19 cellular contexts compared by ENCODE assay signal in the genomic region with DNA sequence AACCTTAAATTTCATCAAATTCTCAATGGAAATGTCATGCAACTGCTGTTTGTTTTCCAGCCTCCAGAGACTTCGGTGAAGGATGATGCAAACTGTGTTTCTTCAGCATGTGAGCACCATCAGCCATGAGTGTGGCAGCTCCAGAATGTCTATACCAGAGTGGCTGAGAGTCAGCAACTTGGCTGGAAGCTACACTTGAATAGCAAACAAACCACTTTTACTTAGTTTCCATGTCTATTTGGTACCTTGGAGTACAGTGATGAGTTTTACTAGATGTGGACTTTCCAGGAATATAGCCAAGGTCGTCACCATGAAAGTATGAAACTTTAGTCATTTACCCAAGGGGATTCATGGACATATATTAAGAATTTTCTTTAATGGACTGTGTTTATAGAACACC. TPM values are rescaled to one million over a fixed set of nuclear protein-coding genes. Genes with fewer than 3 reads are reported as not detected.
DNase-seq lines count a peak whose midpoint lies in the region; ATAC-seq and TF ChIP-seq lines count a peak whose summit lies in the region.
"Had no signal": no experiment of that assay in that cellular context is flagged by ENCODE, and none has a peak within 500 bp of the region (broad histone marks: within the 10 kb centered on the region; RNA-seq: fewer than 3 reads in every experiment).

No MANE protein-coding gene starts in this region.

- H3K4me3 ChIP-seq in adipocyte (ENCODE audit: low read length) (no peak overlapping the region), right cardiac atrium (ENCODE audit: low read length) (no peak overlapping the region), MM.1S (ENCODE audit: low read length) (no peak overlapping the region), body of pancreas (no peak overlapping the region)

- H3K9me3 ChIP-seq in adipocyte (ENCODE audit: control insufficient read depth, low read length) (no peaks in the 10 kb centered on the region), right cardiac atrium (ENCODE audit: control insufficient read depth, low read length) (no peaks in the 10 kb centered on the region), MM.1S (replicated peaks; ENCODE audit: insufficient read depth, low read length) (no peaks in the 10 kb centered on the region), body of pancreas (no peaks in the 10 kb centered on the region)

- H3K36me3 Mint-ChIP-seq in type B pancreatic cell, result no peaks in the 10 kb centered on the region
- H3K36me3 Mint-ChIP-seq: CD14-positive monocyte had no signal

- DNase-seq in GM03348 (ENCODE audit: low spot score) (peak; percentile 39), adipocyte (ENCODE audit: low read depth) (peak; percentile 28), fibroblast of peridontal ligament (ENCODE audit: extremely low read depth) (peak; percentile 33), right cardiac atrium (no peak), MM.1S (no peak), body of pancreas (no peak), type B pancreatic cell (ENCODE audit: extremely low spot score, unreplicated experiment) (no peak)
- DNase-seq: DMS79 treated with DMSO at 0.1 percent for 48 hours; H9; NCI-H1105 treated with DMSO at 0.1 percent for 48 hours; NCI-H1694; NCI-H2081 treated with DMSO at 0.1 percent for 48 hours; NCI-H510A; NCI-H748 treated with DMSO at 0.1 percent for 48 hours; NK-92 treated with Interleukin-12 subunit alpha and Interleukin-12 subunit beta, amount 100 ng/mL, for 24 hours had no signal

- no peak for ATAC-seq in right cardiac atrium
- ATAC-seq in body of pancreas, result no peak
- ATAC-seq: Right ventricle myocardium inferior had no signal

- no peak overlapping the region for H3K4me2 ChIP-seq in MM.1S (ENCODE audit: low read depth, low read length)

- H3K27ac Mint-ChIP-seq in type B pancreatic cell, result no peak overlapping the region
- H3K27ac Mint-ChIP-seq: CD14-positive monocyte, H9 had no signal

- no peaks in the 10 kb centered on the region for H3K27me3 Mint-ChIP-seq in type B pancreatic cell

- intact Hi-C loops in right cardiac atrium (cut with DNase I) (no loop called here), body of pancreas (cut with DNase I) (no loop called here)

- no peak overlapping the region for H3K4me3 Mint-ChIP-seq in type B pancreatic cell
- H3K4me3 Mint-ChIP-seq: CD14-positive monocyte, H9 had no signal

- no peaks in the 10 kb centered on the region for H3K9me3 Mint-ChIP-seq in type B pancreatic cell
- H3K9me3 Mint-ChIP-seq: H9 had no signal

- H3K9ac ChIP-seq in adipocyte (ENCODE audit: low read length) (no peak overlapping the region), MM.1S (ENCODE audit: low read length) (no peak overlapping the region)

- H3F3A ChIP-seq in MM.1S (ENCODE audit: insufficient read depth, low read length), result no peaks in the 10 kb centered on the region

- H3K27me3 ChIP-seq in adipocyte (replicated peaks; ENCODE audit: control insufficient read depth, insufficient read depth, low read length), result no peaks in the 10 kb centered on the region
- H3K27me3 ChIP-seq in right cardiac atrium (ENCODE audit: control insufficient read depth, insufficient read depth), result no peaks in the 10 kb centered on the region
- no peaks in the 10 kb centered on the region for H3K27me3 ChIP-seq in MM.1S (replicated peaks; ENCODE audit: insufficient read depth, low read length)
- no peaks in the 10 kb centered on the region for H3K27me3 ChIP-seq in body of pancreas

- no peaks in the 10 kb centered on the region for H4K20me1 ChIP-seq in MM.1S (ENCODE audit: insufficient read depth, low read length)

- TF ChIP-seq CTCF in MM.1S (IDR thresholded peaks at IDR 0.05; ENCODE audit: low read length), result no peak
- no peak for TF ChIP-seq CTCF in body of pancreas (IDR thresholded peaks at IDR 0.05)
- TF ChIP-seq CTCF in type B pancreatic cell (conservative IDR thresholded peaks at IDR 0.05), result no peak

- H3K27ac ChIP-seq in right cardiac atrium (ENCODE audit: low read length) (no peak overlapping the region), MM.1S (ENCODE audit: low read length) (no peak overlapping the region), body of pancreas (no peak overlapping the region)
- H3K27ac ChIP-seq: HL-60 had no signal

- H2AFZ ChIP-seq in MM.1S (ENCODE audit: low read length), result no peak overlapping the region

- H3K9me2 ChIP-seq in MM.1S (replicated peaks; ENCODE audit: insufficient read depth, low read length), result no peaks in the 10 kb centered on the region

- no peak for TF ChIP-seq POLR2A in body of pancreas (IDR thresholded peaks at IDR 0.05)

- no peaks in the 10 kb centered on the region for H3K79me2 ChIP-seq in MM.1S (ENCODE audit: low read length)

- H3K36me3 ChIP-seq in adipocyte (ENCODE audit: control insufficient read depth, insufficient read depth, low read length, severe bottlenecking) (no peaks in the 10 kb centered on the region), MM.1S (replicated peaks; ENCODE audit: insufficient read depth, low read length) (no peaks in the 10 kb centered on the region), body of pancreas (replicated peaks in 1 of 2; ENCODE audit: insufficient read depth in 1 of 2, low read depth in 2 of 2) (no peaks in the 10 kb centered on the region)

- H3K4me1 ChIP-seq in adipocyte (ENCODE audit: control insufficient read depth, insufficient read depth, low read length), result peaks cover 10% of the 10 kb centered on the region
- no peaks in the 10 kb centered on the region for H3K4me1 ChIP-seq in right cardiac atrium (ENCODE audit: control insufficient read depth, insufficient read depth, low read length)
- H3K4me1 ChIP-seq in MM.1S (ENCODE audit: low read length), result no peaks in the 10 kb centered on the region
- H3K4me1 ChIP-seq in body of pancreas, result no peaks in the 10 kb centered on the region

- WGBS in right cardiac atrium, result 77% methylated on average over 2 of the region's 2 CpGs
- WGBS in body of pancreas, 2 donors, result 54 to 68% methylated on average over 2 of the region's 2 CpGs

- H3K4me1 Mint-ChIP-seq in type B pancreatic cell (ENCODE audit: unreplicated experiment), result no peaks in the 10 kb centered on the region

RNA-seq across cellular contexts. Expression of gene IL21, which starts 4.3 kb away (rescaled TPM):
- not detected for total RNA-seq in right cardiac atrium
- polyA plus RNA-seq in right cardiac atrium, result not detected
- not detected for total RNA-seq in body of pancreas
- total RNA-seq in type B pancreatic cell (ENCODE audit: low replicate concordance), result not detected in 2 replicates
- total RNA-seq: A673, H9, Right ventricle myocardium inferior had no signal
- polyA plus RNA-seq: CD14-positive monocyte had no signal

Comparison
In these comparisons a context has a peak if more than half of its experiments do, and no peak if none do; other contexts are left out.
1. DNase-seq: peak in GM03348 (single experiment), adipocyte (single experiment) and fibroblast of peridontal ligament (single experiment); none in right cardiac atrium (0 of 3), MM.1S (single experiment), body of pancreas (0 of 4) and type B pancreatic cell (single experiment).